1 cellular context compared by ENCODE assay signal in the genomic region with DNA sequence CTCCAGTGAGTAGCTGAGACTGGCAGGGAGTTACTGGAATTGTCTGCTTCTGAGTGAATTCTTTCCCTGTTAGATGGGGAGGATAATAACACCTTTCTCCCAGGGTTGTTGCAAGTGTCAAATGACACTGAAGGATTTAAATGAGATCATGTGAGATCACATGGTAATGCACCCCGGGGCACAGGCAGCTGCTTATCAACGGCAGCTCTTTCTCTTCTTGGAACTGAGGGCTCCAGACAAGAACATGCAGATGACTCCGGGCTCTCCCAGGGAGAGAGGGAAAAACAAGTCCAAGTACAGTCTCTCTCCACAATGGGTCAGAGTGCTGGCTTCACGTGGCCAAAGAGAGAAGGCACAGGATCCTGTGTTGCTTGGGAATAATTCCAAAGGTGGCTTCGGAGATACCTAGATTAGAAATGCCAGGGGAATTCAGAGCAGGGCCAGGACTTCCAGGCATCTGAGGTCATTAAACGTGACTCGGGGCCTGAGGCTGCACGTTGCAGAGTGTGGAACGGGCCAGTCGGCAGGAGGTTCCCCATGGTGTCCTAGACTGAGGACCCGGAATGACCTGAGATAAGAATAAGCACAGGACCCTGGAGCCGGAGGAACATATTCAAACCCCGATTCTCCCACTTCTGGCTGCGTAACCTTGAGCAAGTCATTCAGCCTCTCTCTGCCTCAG.
TF ChIP-seq lines count a peak whose summit lies in the region.

No MANE protein-coding gene starts in this region.

TF ChIP-seq in K562, 482 proteins besides CTCF, POLR2A, EP300 and RAD21 (continued from another document):
- TF ChIP-seq, protein P1, sequence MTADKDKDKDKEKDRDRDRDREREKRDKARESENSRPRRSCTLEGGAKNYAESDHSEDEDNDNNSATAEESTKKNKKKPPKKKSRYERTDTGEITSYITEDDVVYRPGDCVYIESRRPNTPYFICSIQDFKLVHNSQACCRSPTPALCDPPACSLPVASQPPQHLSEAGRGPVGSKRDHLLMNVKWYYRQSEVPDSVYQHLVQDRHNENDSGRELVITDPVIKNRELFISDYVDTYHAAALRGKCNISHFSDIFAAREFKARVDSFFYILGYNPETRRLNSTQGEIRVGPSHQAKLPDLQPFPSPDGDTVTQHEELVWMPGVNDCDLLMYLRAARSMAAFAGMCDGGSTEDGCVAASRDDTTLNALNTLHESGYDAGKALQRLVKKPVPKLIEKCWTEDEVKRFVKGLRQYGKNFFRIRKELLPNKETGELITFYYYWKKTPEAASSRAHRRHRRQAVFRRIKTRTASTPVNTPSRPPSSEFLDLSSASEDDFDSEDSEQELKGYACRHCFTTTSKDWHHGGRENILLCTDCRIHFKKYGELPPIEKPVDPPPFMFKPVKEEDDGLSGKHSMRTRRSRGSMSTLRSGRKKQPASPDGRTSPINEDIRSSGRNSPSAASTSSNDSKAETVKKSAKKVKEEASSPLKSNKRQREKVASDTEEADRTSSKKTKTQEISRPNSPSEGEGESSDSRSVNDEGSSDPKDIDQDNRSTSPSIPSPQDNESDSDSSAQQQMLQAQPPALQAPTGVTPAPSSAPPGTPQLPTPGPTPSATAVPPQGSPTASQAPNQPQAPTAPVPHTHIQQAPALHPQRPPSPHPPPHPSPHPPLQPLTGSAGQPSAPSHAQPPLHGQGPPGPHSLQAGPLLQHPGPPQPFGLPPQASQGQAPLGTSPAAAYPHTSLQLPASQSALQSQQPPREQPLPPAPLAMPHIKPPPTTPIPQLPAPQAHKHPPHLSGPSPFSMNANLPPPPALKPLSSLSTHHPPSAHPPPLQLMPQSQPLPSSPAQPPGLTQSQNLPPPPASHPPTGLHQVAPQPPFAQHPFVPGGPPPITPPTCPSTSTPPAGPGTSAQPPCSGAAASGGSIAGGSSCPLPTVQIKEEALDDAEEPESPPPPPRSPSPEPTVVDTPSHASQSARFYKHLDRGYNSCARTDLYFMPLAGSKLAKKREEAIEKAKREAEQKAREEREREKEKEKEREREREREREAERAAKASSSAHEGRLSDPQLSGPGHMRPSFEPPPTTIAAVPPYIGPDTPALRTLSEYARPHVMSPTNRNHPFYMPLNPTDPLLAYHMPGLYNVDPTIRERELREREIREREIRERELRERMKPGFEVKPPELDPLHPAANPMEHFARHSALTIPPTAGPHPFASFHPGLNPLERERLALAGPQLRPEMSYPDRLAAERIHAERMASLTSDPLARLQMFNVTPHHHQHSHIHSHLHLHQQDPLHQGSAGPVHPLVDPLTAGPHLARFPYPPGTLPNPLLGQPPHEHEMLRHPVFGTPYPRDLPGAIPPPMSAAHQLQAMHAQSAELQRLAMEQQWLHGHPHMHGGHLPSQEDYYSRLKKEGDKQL (CRISPR knock-in tag; IDR thresholded peaks at IDR 0.05; ENCODE audit: borderline replicate concordance), result no peak
- TF ChIP-seq MXI1 (IDR thresholded peaks at IDR 0.05; ENCODE audit: low read depth, low read length) (no peak), XRCC5 (IDR thresholded peaks at IDR 0.05; ENCODE audit: low read depth, low read length) (no peak), ZBTB8A (IDR thresholded peaks at IDR 0.05; ENCODE audit: partially characterized antibody) (no peak), ZKSCAN3 (CRISPR knock-in tag; IDR thresholded peaks at IDR 0.05) (no peak), FUS (optimal IDR thresholded peaks at IDR 0.05; ENCODE audit: low read depth, low read length) (no peak), NFATC3 (IDR thresholded peaks at IDR 0.05) (no peak), ZFPM2 (CRISPR knock-in tag; IDR thresholded peaks at IDR 0.05) (no peak), TOE1 (IDR thresholded peaks at IDR 0.05; ENCODE audit: borderline replicate concordance) (0 out of 2 replicates have a peak, but pooled peaks have one; percentile 32), TOE1 (CRISPR knock-in tag; IDR thresholded peaks at IDR 0.05; ENCODE audit: borderline replicate concordance, low read depth) (no peak), SRSF1 (IDR thresholded peaks at IDR 0.05; ENCODE audit: low read depth, low read length) (no peak), ZFP30 (CRISPR knock-in tag; IDR thresholded peaks at IDR 0.05; ENCODE audit: borderline replicate concordance) (no peak), HSF4 (CRISPR knock-in tag; IDR thresholded peaks at IDR 0.05; ENCODE audit: borderline replicate concordance) (no peak), SIN3B (IDR thresholded peaks at IDR 0.05; ENCODE audit: low read depth) (no peak), BRD4 (IDR thresholded peaks at IDR 0.05) (no peak), SREBF2 (CRISPR knock-in tag; IDR thresholded peaks at IDR 0.05) (no peak), ZNF707 (CRISPR knock-in tag; conservative IDR thresholded peaks at IDR 0.05) (no peak), SOX6 (IDR thresholded peaks at IDR 0.05) (no peak), MAFK (IDR thresholded peaks at IDR 0.05; ENCODE audit: low read length) (no peak), RHOXF2B (CRISPR knock-in tag; conservative IDR thresholded peaks at IDR 0.05) (no peak), ESRRA (IDR thresholded peaks at IDR 0.05; ENCODE audit: borderline replicate concordance, low read depth) (no peak), ZNF354B (CRISPR knock-in tag; IDR thresholded peaks at IDR 0.05) (no peak)
- TF ChIP-seq, protein P2, sequence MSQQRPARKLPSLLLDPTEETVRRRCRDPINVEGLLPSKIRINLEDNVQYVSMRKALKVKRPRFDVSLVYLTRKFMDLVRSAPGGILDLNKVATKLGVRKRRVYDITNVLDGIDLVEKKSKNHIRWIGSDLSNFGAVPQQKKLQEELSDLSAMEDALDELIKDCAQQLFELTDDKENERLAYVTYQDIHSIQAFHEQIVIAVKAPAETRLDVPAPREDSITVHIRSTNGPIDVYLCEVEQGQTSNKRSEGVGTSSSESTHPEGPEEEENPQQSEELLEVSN (IDR thresholded peaks at IDR 0.05; ENCODE audit: borderline replicate concordance in 1 of 2, extremely low read depth in 1 of 2, insufficient read depth in 1 of 2, insufficient read length in 1 of 2, low read depth in 1 of 2, low read length in 1 of 2, poor library complexity in 1 of 2, severe bottlenecking in 1 of 2), result no peak
- TF ChIP-seq, protein P3, sequence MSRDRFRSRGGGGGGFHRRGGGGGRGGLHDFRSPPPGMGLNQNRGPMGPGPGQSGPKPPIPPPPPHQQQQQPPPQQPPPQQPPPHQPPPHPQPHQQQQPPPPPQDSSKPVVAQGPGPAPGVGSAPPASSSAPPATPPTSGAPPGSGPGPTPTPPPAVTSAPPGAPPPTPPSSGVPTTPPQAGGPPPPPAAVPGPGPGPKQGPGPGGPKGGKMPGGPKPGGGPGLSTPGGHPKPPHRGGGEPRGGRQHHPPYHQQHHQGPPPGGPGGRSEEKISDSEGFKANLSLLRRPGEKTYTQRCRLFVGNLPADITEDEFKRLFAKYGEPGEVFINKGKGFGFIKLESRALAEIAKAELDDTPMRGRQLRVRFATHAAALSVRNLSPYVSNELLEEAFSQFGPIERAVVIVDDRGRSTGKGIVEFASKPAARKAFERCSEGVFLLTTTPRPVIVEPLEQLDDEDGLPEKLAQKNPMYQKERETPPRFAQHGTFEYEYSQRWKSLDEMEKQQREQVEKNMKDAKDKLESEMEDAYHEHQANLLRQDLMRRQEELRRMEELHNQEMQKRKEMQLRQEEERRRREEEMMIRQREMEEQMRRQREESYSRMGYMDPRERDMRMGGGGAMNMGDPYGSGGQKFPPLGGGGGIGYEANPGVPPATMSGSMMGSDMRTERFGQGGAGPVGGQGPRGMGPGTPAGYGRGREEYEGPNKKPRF (IDR thresholded peaks at IDR 0.05; ENCODE audit: low read depth, low read length), result no peak
- TF ChIP-seq, protein P4, sequence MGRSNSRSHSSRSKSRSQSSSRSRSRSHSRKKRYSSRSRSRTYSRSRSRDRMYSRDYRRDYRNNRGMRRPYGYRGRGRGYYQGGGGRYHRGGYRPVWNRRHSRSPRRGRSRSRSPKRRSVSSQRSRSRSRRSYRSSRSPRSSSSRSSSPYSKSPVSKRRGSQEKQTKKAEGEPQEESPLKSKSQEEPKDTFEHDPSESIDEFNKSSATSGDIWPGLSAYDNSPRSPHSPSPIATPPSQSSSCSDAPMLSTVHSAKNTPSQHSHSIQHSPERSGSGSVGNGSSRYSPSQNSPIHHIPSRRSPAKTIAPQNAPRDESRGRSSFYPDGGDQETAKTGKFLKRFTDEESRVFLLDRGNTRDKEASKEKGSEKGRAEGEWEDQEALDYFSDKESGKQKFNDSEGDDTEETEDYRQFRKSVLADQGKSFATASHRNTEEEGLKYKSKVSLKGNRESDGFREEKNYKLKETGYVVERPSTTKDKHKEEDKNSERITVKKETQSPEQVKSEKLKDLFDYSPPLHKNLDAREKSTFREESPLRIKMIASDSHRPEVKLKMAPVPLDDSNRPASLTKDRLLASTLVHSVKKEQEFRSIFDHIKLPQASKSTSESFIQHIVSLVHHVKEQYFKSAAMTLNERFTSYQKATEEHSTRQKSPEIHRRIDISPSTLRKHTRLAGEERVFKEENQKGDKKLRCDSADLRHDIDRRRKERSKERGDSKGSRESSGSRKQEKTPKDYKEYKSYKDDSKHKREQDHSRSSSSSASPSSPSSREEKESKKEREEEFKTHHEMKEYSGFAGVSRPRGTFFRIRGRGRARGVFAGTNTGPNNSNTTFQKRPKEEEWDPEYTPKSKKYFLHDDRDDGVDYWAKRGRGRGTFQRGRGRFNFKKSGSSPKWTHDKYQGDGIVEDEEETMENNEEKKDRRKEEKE (IDR thresholded peaks at IDR 0.05; ENCODE audit: borderline replicate concordance in 1 of 2, control insufficient read depth in 1 of 2, low read depth in 2 of 2, low read length in 1 of 2), result no peak
TF ChIP-seq in K562: peak in this region for 34.
